In genomic region chr2:84741182-84741822, GRCh38 we compare ENCODE assay signal across 8 cellular contexts.
A peak's percentile ranks its signal among the peaks of the same experiment; 100 is the strongest.
DNase-seq lines count a peak whose midpoint lies in the region; ATAC-seq and TF ChIP-seq lines count a peak whose summit lies in the region.

No MANE protein-coding gene starts in this region.

- peak; percentile 32 to 35 for DNase-seq in activated CD4-positive, alpha-beta T cell treated with anti-CD3 and anti-CD28 coated beads for 4 hours
- DNase-seq in fibroblast of gingiva (ENCODE audit: low read depth): peak; percentile 11
- DNase-seq in stimulated activated CD4-positive, alpha-beta T cell treated with anti-CD3 and anti-CD28 coated beads, Interleukin-15, amount 100 ng/mL, for 48 hours (ENCODE audit: low read depth in 2 of 2): peak; percentile 29 to 36
- DNase-seq in amniotic stem cell (lab: John Stamatoyannopoulos, UW): no peak
- no peak for DNase-seq in SHP77 treated with DMSO at 0.1 percent for 48 hours (lab: John Stamatoyannopoulos, UW)

- peak; percentile 79 for TF ChIP-seq CTCF in GM12874 (IDR thresholded peaks at IDR 0.05; ENCODE audit: insufficient read depth, low read depth, low read length)

- no peak for TF ChIP-seq EP300 in Ishikawa (IDR thresholded peaks at IDR 0.05; ENCODE audit: borderline replicate concordance)

- TF ChIP-seq RAD21 in Ishikawa (IDR thresholded peaks at IDR 0.05; ENCODE audit: low read depth): peak; percentile 43

- ATAC-seq in GM21723 (IDR thresholded peaks at IDR 0.05; ENCODE audit: unreplicated experiment): peak; percentile 98

TF ChIP-seq in Ishikawa, 13 proteins besides CTCF, POLR2A, EP300 and RAD21:
- TF ChIP-seq FOXM1 (IDR thresholded peaks at IDR 0.05; ENCODE audit: borderline replicate concordance, low read depth) (no peak), CREB1 (IDR thresholded peaks at IDR 0.05; ENCODE audit: low read depth) (no peak), MAX (IDR thresholded peaks at IDR 0.05) (no peak), TEAD4 (IDR thresholded peaks at IDR 0.05) (no peak), USF1 (IDR thresholded peaks at IDR 0.05) (no peak), REST (IDR thresholded peaks at IDR 0.05; ENCODE audit: low read depth) (no peak), EGR1 (IDR thresholded peaks at IDR 0.05) (no peak), NFIC (IDR thresholded peaks at IDR 0.05) (no peak), YY1 (IDR thresholded peaks at IDR 0.05; ENCODE audit: low read depth) (no peak), TCF12 (IDR thresholded peaks at IDR 0.05; ENCODE audit: low read depth) (no peak)

Comparison
In these comparisons a context has a peak if more than half of its experiments do, and no peak if none do; other contexts are left out.
1. DNase-seq: peak in activated CD4-positive, alpha-beta T cell treated with anti-CD3 and anti-CD28 coated beads for 4 hours (2 of 2), fibroblast of gingiva (single experiment) and stimulated activated CD4-positive, alpha-beta T cell treated with anti-CD3 and anti-CD28 coated beads, Interleukin-15, amount 100 ng/mL, for 48 hours (2 of 2); none in amniotic stem cell (single experiment) and SHP77 treated with DMSO at 0.1 percent for 48 hours (single experiment).